In the genomic region with DNA sequence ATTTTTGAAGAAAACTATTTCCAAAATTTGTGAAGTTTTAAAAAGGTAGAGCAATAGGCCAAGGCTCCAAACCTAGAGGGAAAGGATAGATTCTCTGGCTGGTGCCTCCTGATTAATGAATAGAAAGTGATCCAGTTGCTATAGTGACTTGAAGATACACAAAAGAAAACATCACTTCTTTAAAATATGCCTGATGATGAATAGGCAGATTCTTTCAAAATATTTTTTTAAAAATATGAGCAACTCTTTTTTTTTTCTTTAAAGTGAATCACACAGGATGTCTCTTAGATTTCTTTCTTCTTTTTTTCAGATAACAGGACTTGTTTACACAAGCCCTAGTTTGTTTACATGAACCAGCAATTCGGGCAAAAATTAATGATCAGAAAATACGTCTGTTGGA, we compare ENCODE assay signal across 22 cellular contexts.
DNase-seq lines count a peak whose midpoint lies in the region; ATAC-seq and TF ChIP-seq lines count a peak whose summit lies in the region.
"Had no signal": no experiment of that assay in that cellular context is flagged by ENCODE, and none has a peak within 500 bp of the region (broad histone marks: within the 10 kb centered on the region; RNA-seq: fewer than 3 reads in every experiment).

No MANE protein-coding gene starts in this region.

- H3K4me3 ChIP-seq in ascending aorta (no peak overlapping the region), fibroblast of villous mesenchyme (ENCODE audit: low read depth, low read length) (no peak overlapping the region)
- H3K4me3 ChIP-seq: prostate gland, SJCRH30 had no signal

- TF ChIP-seq CTCF in ascending aorta (IDR thresholded peaks at IDR 0.05): no peak
- no peak for TF ChIP-seq CTCF in fibroblast of villous mesenchyme (IDR thresholded peaks at IDR 0.05; ENCODE audit: insufficient read depth, low read depth, low read length)

- peak overlapping the region; percentile 19 to 37 for H3K27ac ChIP-seq in ascending aorta
- H3K27ac ChIP-seq: 22Rv1, prostate gland, SJCRH30 had no signal

- intact Hi-C loops in ascending aorta (cut with DNase I): no loop called here

- no peaks in the 10 kb centered on the region for H3K27me3 ChIP-seq in ascending aorta
- H3K27me3 ChIP-seq: SJCRH30 had no signal

- no peak for ATAC-seq in GM21717 (IDR thresholded peaks at IDR 0.05; ENCODE audit: unreplicated experiment)
- ATAC-seq: activated CD4-positive, CD25-positive, alpha-beta regulatory T cell treated with anti-CD3 and anti-CD28 coated beads, Interleukin-2, amount 50 U/mL, for 24 hours; left ventricle myocardium superior; stimulated activated naive CD8-positive, alpha-beta T cell treated with anti-CD3 and anti-CD28 coated beads, Interleukin-15, Interleukin-2, amounts not matched to agents 100 U/mL and 50 U/mL, for 24 hours had no signal

- DNase-seq in DMS53 (lab: John Stamatoyannopoulos, UW): peak; percentile 33
- DNase-seq in DMS53 treated with DMSO at 0.1 percent for 48 hours (lab: John Stamatoyannopoulos, UW; ENCODE audit: unreplicated experiment): no peak
- DNase-seq in ascending aorta (ENCODE audit: low spot score in 2 of 2): no peak
- DNase-seq in fibroblast of villous mesenchyme (ENCODE audit: low read depth): peak; percentile 43
- peak; percentile 7 for DNase-seq in renal cortical epithelial cell (ENCODE audit: low read depth)
- no peak for DNase-seq in activated CD4-positive, alpha-beta T cell treated with anti-CD3 and anti-CD28 coated beads, Interleukin-2, amount 50 U/mL, for 4 hours
- DNase-seq in HUDEP-2 (lab: John Stamatoyannopoulos, UW; ENCODE audit: unreplicated experiment in 76 of 76): no peak
- DNase-seq: activated CD8-positive, alpha-beta memory T cell treated with anti-CD3 and anti-CD28 coated beads, Interleukin-2, amount 50 U/mL, for 4 hours; activated gamma-delta T cell; DND-41; Kasumi-1; left ventricle myocardium superior; naive B cell; NCI-H1417; NCI-H446; SJCRH30; stimulated activated CD4-positive, alpha-beta T cell treated with anti-CD3 and anti-CD28 coated beads, Interleukin-15, amount 100 ng/mL, for 24 hours; stimulated activated naive CD8-positive, alpha-beta T cell treated with anti-CD3 and anti-CD28 coated beads, Interleukin-15, Interleukin-2, amounts not matched to agents 100 U/mL and 50 U/mL, for 24 hours had no signal

- no peaks in the 10 kb centered on the region for H3K36me3 ChIP-seq in ascending aorta
- H3K36me3 ChIP-seq: prostate gland, SJCRH30 had no signal

- no peaks in the 10 kb centered on the region for H3K9me3 ChIP-seq in ascending aorta
- H3K9me3 ChIP-seq: prostate gland had no signal

- H3K4me1 ChIP-seq in ascending aorta: peaks cover 0 to 14% of the 10 kb centered on the region in 2 donors
- H3K4me1 ChIP-seq: prostate gland, SJCRH30 had no signal

Comparison
In these comparisons a context has a peak if more than half of its experiments do, and no peak if none do; other contexts are left out.
1. DNase-seq: peak in DMS53 (single experiment), fibroblast of villous mesenchyme (single experiment) and renal cortical epithelial cell (single experiment); none in DMS53 treated with DMSO at 0.1 percent for 48 hours (single experiment), ascending aorta (0 of 2), activated CD4-positive, alpha-beta T cell treated with anti-CD3 and anti-CD28 coated beads, Interleukin-2, amount 50 U/mL, for 4 hours (0 of 2) and HUDEP-2 (0 of 76).